19 cellular contexts compared by ENCODE assay signal in the genomic region with DNA sequence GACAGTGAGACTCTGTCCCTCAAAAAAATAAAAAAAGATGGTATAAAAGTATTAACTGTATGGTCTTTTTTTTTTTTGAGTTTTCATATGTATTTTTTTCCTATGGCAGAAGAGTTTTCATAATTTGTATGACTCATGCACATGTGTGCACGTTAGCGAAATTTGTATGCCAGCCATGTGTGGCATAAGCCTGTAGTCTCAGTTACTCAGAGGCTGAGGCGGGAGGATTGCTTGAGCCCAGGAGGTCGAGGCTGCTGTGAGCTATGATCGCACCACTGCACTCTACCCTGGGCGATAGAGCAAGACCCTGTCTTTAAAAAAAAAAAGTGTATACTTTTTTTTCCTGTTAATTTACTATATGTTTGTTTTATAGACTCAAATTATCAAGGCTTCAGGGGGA.
DNase-seq lines count a peak whose midpoint lies in the region; ATAC-seq, FAIRE-seq and TF ChIP-seq lines count a peak whose summit lies in the region.
"Had no signal": no experiment of that assay in that cellular context is flagged by ENCODE, and none has a peak within 500 bp of the region (broad histone marks: within the 10 kb centered on the region; RNA-seq: fewer than 3 reads in every experiment).

No MANE protein-coding gene starts in this region.

- intact Hi-C loops in kidney (cut with DNase I), result no loop called here

- TF ChIP-seq CTCF in brain (conservative IDR thresholded peaks at IDR 0.05) (no peak), osteocyte (IDR thresholded peaks at IDR 0.05) (no peak), kidney (IDR thresholded peaks at IDR 0.05; ENCODE audit: borderline replicate concordance, extremely low read depth, insufficient read depth) (no peak)

- H3K4me3 Mint-ChIP-seq in brain, result no peak overlapping the region
- H3K4me3 Mint-ChIP-seq in osteocyte (ENCODE audit: unreplicated experiment), result no peak overlapping the region
- H3K4me3 Mint-ChIP-seq: activated naive CD8-positive, alpha-beta T cell; stimulated activated naive B cell treated with anti-CD40 and anti-IgM and Interleukin-4, amounts not matched to agents 10 μg/mL and 1 μg/mL and 100 μg/mL, for 72 hours had no signal

- H3K27ac ChIP-seq in kidney (ENCODE audit: low read depth in 2 of 2, low read length in 2 of 2), result no peak overlapping the region
- H3K27ac ChIP-seq: esophagus squamous epithelium, heart left ventricle, left lung, tibial artery had no signal

- H3K4me1 Mint-ChIP-seq in brain (peaks cover 43% of the 10 kb centered on the region), osteocyte (ENCODE audit: unreplicated experiment) (peaks cover 32% of the 10 kb centered on the region)

- no peaks in the 10 kb centered on the region for H3K9me3 ChIP-seq in kidney (ENCODE audit: control insufficient read depth in 1 of 2, low read length in 2 of 2)
- H3K9me3 ChIP-seq: esophagus squamous epithelium, heart left ventricle, left lung, tibial artery had no signal

- ATAC-seq in activated naive CD4-positive, alpha-beta T cell treated with anti-CD3 and anti-CD28 coated beads, Interleukin-2, amount 50 U/mL, for 72 hours, result peak; percentile 48 to 59
- ATAC-seq in GM19023 (IDR thresholded peaks at IDR 0.05; ENCODE audit: unreplicated experiment) (no peak), GM18517 (IDR thresholded peaks at IDR 0.05; ENCODE audit: unreplicated experiment) (no peak)
- ATAC-seq: heart left ventricle; left lung; stimulated activated naive B cell treated with anti-CD40 and anti-IgM and Interleukin-4, amounts not matched to agents 10 μg/mL and 1 μg/mL and 100 μg/mL, for 72 hours had no signal

- H3K36me3 Mint-ChIP-seq in activated naive CD4-positive, alpha-beta T cell treated with anti-CD3 and anti-CD28 coated beads, Interleukin-2, amount 50 U/mL, for 72 hours, result peaks cover 0 to 6% of the 10 kb centered on the region in 2 donors
- H3K36me3 Mint-ChIP-seq in brain, result peaks cover 8% of the 10 kb centered on the region
- no peaks in the 10 kb centered on the region for H3K36me3 Mint-ChIP-seq in osteocyte (ENCODE audit: unreplicated experiment)
- H3K36me3 Mint-ChIP-seq: activated naive CD8-positive, alpha-beta T cell; CD4-positive, alpha-beta memory T cell; stimulated activated naive B cell treated with anti-CD40 and anti-IgM and Interleukin-4, amounts not matched to agents 10 μg/mL and 1 μg/mL and 100 μg/mL, for 72 hours had no signal

- H3K36me3 ChIP-seq in kidney (ENCODE audit: control insufficient read depth in 1 of 2, insufficient read depth in 2 of 2, low read length in 2 of 2), result no peaks in the 10 kb centered on the region
- H3K36me3 ChIP-seq: esophagus squamous epithelium, heart left ventricle, left lung, tibial artery had no signal

- no peak overlapping the region for H3K27ac Mint-ChIP-seq in activated naive CD4-positive, alpha-beta T cell treated with anti-CD3 and anti-CD28 coated beads, Interleukin-2, amount 50 U/mL, for 72 hours
- peak overlapping the region in 3 of 5 experiments; percentile 72 to 94 (median 91) for H3K27ac Mint-ChIP-seq in brain
- peak overlapping the region; percentile 87 for H3K27ac Mint-ChIP-seq in osteocyte (ENCODE audit: unreplicated experiment)

- no peak overlapping the region for H3K9ac ChIP-seq in kidney (ENCODE audit: low read length in 2 of 2)

- H3K4me1 ChIP-seq in kidney (ENCODE audit: control insufficient read depth in 1 of 2, insufficient read depth in 1 of 2, low read depth in 1 of 2, low read length in 2 of 2), result peaks cover 0 to 2% of the 10 kb centered on the region in 2 donors
- H3K4me1 ChIP-seq: tibial artery had no signal

- H3K9me3 Mint-ChIP-seq in activated naive CD4-positive, alpha-beta T cell treated with anti-CD3 and anti-CD28 coated beads, Interleukin-2, amount 50 U/mL, for 72 hours, result no peaks in the 10 kb centered on the region
- H3K9me3 Mint-ChIP-seq in brain (peaks cover 0 to 3% (median 0%) of the 10 kb centered on the region in 5 experiments), osteocyte (ENCODE audit: unreplicated experiment) (no peaks in the 10 kb centered on the region)
- H3K9me3 Mint-ChIP-seq: CD4-positive, alpha-beta memory T cell; stimulated activated naive B cell treated with anti-CD40 and anti-IgM and Interleukin-4, amounts not matched to agents 10 μg/mL and 1 μg/mL and 100 μg/mL, for 72 hours had no signal

- H3K27me3 Mint-ChIP-seq in brain, result no peaks in the 10 kb centered on the region
- no peaks in the 10 kb centered on the region for H3K27me3 Mint-ChIP-seq in osteocyte (ENCODE audit: unreplicated experiment)
- H3K27me3 Mint-ChIP-seq: activated naive CD8-positive, alpha-beta T cell; CD4-positive, alpha-beta memory T cell; stimulated activated naive B cell treated with anti-CD40 and anti-IgM and Interleukin-4, amounts not matched to agents 10 μg/mL and 1 μg/mL and 100 μg/mL, for 72 hours had no signal

- no peak overlapping the region for H3K4me3 ChIP-seq in kidney (ENCODE audit: low read length in 2 of 2)
- H3K4me3 ChIP-seq: esophagus squamous epithelium, left lung, tibial artery had no signal

- FAIRE-seq in kidney (lab: Jason Lieb, UNC), result no peak

- no peak for DNase-seq in activated naive CD4-positive, alpha-beta T cell treated with anti-CD3 and anti-CD28 coated beads, Interleukin-2, amount 50 U/mL, for 72 hours (ENCODE audit: low spot score in 2 of 2)
- no peak for DNase-seq in activated naive CD4-positive, alpha-beta T cell (lab: John Stamatoyannopoulos, UW)
- peak; percentile 38 for DNase-seq in LHCN-M2 (ENCODE audit: low read depth)
- DNase-seq in osteocyte (ENCODE audit: extremely low spot score, unreplicated experiment), result no peak
- DNase-seq in kidney, result no peak
- DNase-seq: activated CD4-positive, alpha-beta T cell treated with anti-CD3 and anti-CD28 coated beads, Interleukin-2, amount 50 U/mL, for 1 hour; CD4-positive, alpha-beta memory T cell; effector CD8-positive, alpha-beta T cell; esophagus squamous epithelium; heart left ventricle; left lung; NCI-H1436; NCI-H524; stimulated activated naive B cell treated with anti-CD40 and anti-IgM and Interleukin-4, amounts not matched to agents 10 μg/mL and 1 μg/mL and 100 μg/mL, for 72 hours; tibial artery had no signal

Comparison
In these comparisons a context has a peak if more than half of its experiments do, and no peak if none do; other contexts are left out.
1. ATAC-seq: peak in activated naive CD4-positive, alpha-beta T cell treated with anti-CD3 and anti-CD28 coated beads, Interleukin-2, amount 50 U/mL, for 72 hours (2 of 2); none in GM19023 (single experiment) and GM18517 (single experiment).
2. H3K27ac Mint-ChIP-seq: peak in brain (3 of 5) and osteocyte (single experiment); none in activated naive CD4-positive, alpha-beta T cell treated with anti-CD3 and anti-CD28 coated beads, Interleukin-2, amount 50 U/mL, for 72 hours (0 of 2).